In genomic region chr18:25350561-25351201, GRCh38 we compare ENCODE assay signal across 8 cellular contexts. TPM values are rescaled to one million over a fixed set of nuclear protein-coding genes. Genes with fewer than 3 reads are reported as not detected.
DNase-seq lines count a peak whose midpoint lies in the region; ATAC-seq, FAIRE-seq and TF ChIP-seq lines count a peak whose summit lies in the region.

No MANE protein-coding gene starts in this region.

- peaks cover 75 to 99% (median 94%) of the 10 kb centered on the region in 11 experiments for H3K27me3 ChIP-seq in BLaER1 treated with 17β-estradiol and CSF1 and Interleukin-3, amounts not matched to agents 10 nM and 100 nM
- H3K27me3 ChIP-seq in breast epithelium: no peaks in the 10 kb centered on the region

- no peak overlapping the region for H3K27ac ChIP-seq in BLaER1 treated with 17β-estradiol and CSF1 and Interleukin-3, amounts not matched to agents 10 nM and 100 nM
- H3K27ac ChIP-seq in breast epithelium: peak overlapping the region; percentile 93 to 100

- TF ChIP-seq POLR2A in breast epithelium (IDR thresholded peaks at IDR 0.05): no peak

- ATAC-seq in GM18907 (IDR thresholded peaks at IDR 0.05; ENCODE audit: unreplicated experiment) (peak; percentile 52), HG03571 (IDR thresholded peaks at IDR 0.05; ENCODE audit: unreplicated experiment) (no peak)

- H3K36me3 ChIP-seq in BLaER1 treated with 17β-estradiol and CSF1 and Interleukin-3, amounts not matched to agents 10 nM and 100 nM: no peaks in the 10 kb centered on the region
- no peaks in the 10 kb centered on the region for H3K36me3 ChIP-seq in breast epithelium

- peak overlapping the region; percentile 89 to 100 (median 99) for H3K4me2 ChIP-seq in BLaER1 treated with 17β-estradiol and CSF1 and Interleukin-3, amounts not matched to agents 10 nM and 100 nM

- peaks cover 0 to 28% (median 25%) of the 10 kb centered on the region in 10 experiments; a peak in 13 of 20 replicates for H3K4me1 ChIP-seq in BLaER1 treated with 17β-estradiol and CSF1 and Interleukin-3, amounts not matched to agents 10 nM and 100 nM
- H3K4me1 ChIP-seq in breast epithelium: no peaks in the 10 kb centered on the region

- intact Hi-C loops in breast epithelium (cut with DNase I; ENCODE audit: low total_unique reads): no loop called here

- peaks cover 0 to 38% (median 23%) of the 10 kb centered on the region in 11 experiments; a peak in 15 of 22 replicates for H4K20me1 ChIP-seq in BLaER1 treated with 17β-estradiol and CSF1 and Interleukin-3, amounts not matched to agents 10 nM and 100 nM

- H3K9me3 ChIP-seq in BLaER1 treated with 17β-estradiol and CSF1 and Interleukin-3, amounts not matched to agents 10 nM and 100 nM (replicated peaks in 1 of 11): no peaks in the 10 kb centered on the region
- no peaks in the 10 kb centered on the region for H3K9me3 ChIP-seq in breast epithelium

- no peak for TF ChIP-seq CTCF in breast epithelium (IDR thresholded peaks at IDR 0.05)

- no peak for FAIRE-seq in urothelium cell line (lab: Jason Lieb, UNC)

- H3K9ac ChIP-seq in BLaER1 treated with 17β-estradiol and CSF1 and Interleukin-3, amounts not matched to agents 10 nM and 100 nM: peak overlapping the region in 10 of 11 experiments; percentile 52 to 73 (median 68); a peak in 19 of 22 replicates

- DNase-seq in NCI-H69 (lab: John Stamatoyannopoulos, UW) (peak; percentile 86), breast epithelium (ENCODE audit: low spot score in 2 of 2) (peak in 1 of 2 donors; percentile 39), iPS-NIHi11 (ENCODE audit: low spot score) (peak; percentile 25), skeletal muscle cell (ENCODE audit: low read depth) (peak; percentile 31), urothelium cell line (ENCODE audit: low spot score) (no peak)

- H3K4me3 ChIP-seq in BLaER1 treated with 17β-estradiol and CSF1 and Interleukin-3, amounts not matched to agents 10 nM and 100 nM: peak overlapping the region; percentile 63 to 81 (median 71)
- H3K4me3 ChIP-seq in breast epithelium: peak overlapping the region; percentile 77 to 79 (median 78)
- peak overlapping the region; percentile 86 for H3K4me3 ChIP-seq in skeletal muscle cell (ENCODE audit: low read depth, low read length)

RNA-seq across cellular contexts. Expression of gene ZNF521, which starts 1.3 kb away (rescaled TPM):
- 10 to 100 TPM; 30.2 to 67.5 (median 51.8) TPM for total RNA-seq in breast epithelium

Comparison
In these comparisons a context has a peak if more than half of its experiments do, and no peak if none do; other contexts are left out.
1. H3K27ac ChIP-seq: peak in breast epithelium (2 of 2); none in BLaER1 treated with 17β-estradiol and CSF1 and Interleukin-3, amounts not matched to agents 10 nM and 100 nM (0 of 11).
2. Peak in every context shown above with its lines, with median percentiles within 50 percentile points of each other: H3K4me3 ChIP-seq.